In genomic region chr1:155934097-155934932, GRCh38 we compare ENCODE assay signal across 7 cellular contexts.
DNase-seq lines count a peak whose midpoint lies in the region; ATAC-seq and TF ChIP-seq lines count a peak whose summit lies in the region.

Gene KHDC4 (minus strand): TSS chr1:155934413. CDS start chr1:155934373, 40 bp downstream.

- DNase-seq in NCI-H2029 (lab: John Stamatoyannopoulos, UW) (peak; percentile 99), T-helper 22 cell (ENCODE audit: low read depth) (peak; percentile 94), astrocyte of the hippocampus (ENCODE audit: low read depth, low spot score) (peak; percentile 99), hippocampal formation (lab: John Stamatoyannopoulos, UW) (peak; percentile 97 to 100), retinal pigment epithelial cell (ENCODE audit: low read depth) (peak; percentile 99)

- TF ChIP-seq POLR2A in GM18505 (IDR thresholded peaks at IDR 0.05; ENCODE audit: borderline replicate concordance, extremely low read depth, insufficient read depth, insufficient read length): peak; percentile 98

- ATAC-seq in GM18505 (IDR thresholded peaks at IDR 0.05; ENCODE audit: unreplicated experiment) (peak; percentile 87), HG02973 (IDR thresholded peaks at IDR 0.05; ENCODE audit: unreplicated experiment) (peak; percentile 89)

- peak within 1 kb of the TSS; percentile 93 for H3K4me3 ChIP-seq in retinal pigment epithelial cell (ENCODE audit: low read length)

- peak; percentile 11 for TF ChIP-seq CTCF in retinal pigment epithelial cell (conservative IDR thresholded peaks at IDR 0.05; ENCODE audit: low read depth, low read length)

Comparison
In these comparisons a context has a peak if more than half of its experiments do, and no peak if none do; other contexts are left out.
1. Peak in every context shown above with its lines: DNase-seq, ATAC-seq and H3K4me3 ChIP-seq.